Comparison of ENCODE assay signal across 26 cellular contexts in genomic region chr12:29799591-29799990, GRCh38. TPM values are rescaled to one million over a fixed set of nuclear protein-coding genes. Genes with fewer than 3 reads are reported as not detected.
DNase-seq lines count a peak whose midpoint lies in the region; ATAC-seq and TF ChIP-seq lines count a peak whose summit lies in the region.
"Had no signal": no experiment of that assay in that cellular context is flagged by ENCODE, and none has a peak within 500 bp of the region (broad histone marks: within the 10 kb centered on the region; RNA-seq: fewer than 3 reads in every experiment).

No MANE protein-coding gene starts in this region.

- H3K4me1 Mint-ChIP-seq in neural progenitor cell: peaks cover 37% of the 10 kb centered on the region
- peaks cover 13% of the 10 kb centered on the region for H3K4me1 Mint-ChIP-seq in type B pancreatic cell (ENCODE audit: unreplicated experiment)

- H3F3A ChIP-seq in neural progenitor cell (ENCODE audit: low read depth): peaks cover 43% of the 10 kb centered on the region

- H3K9me3 Mint-ChIP-seq in neural progenitor cell (peaks cover 9% of the 10 kb centered on the region), type B pancreatic cell (no peaks in the 10 kb centered on the region)

- H3K4me3 Mint-ChIP-seq in neural progenitor cell (no peak overlapping the region), type B pancreatic cell (no peak overlapping the region)
- H3K4me3 Mint-ChIP-seq: CD8-positive, alpha-beta T cell had no signal

- no peak overlapping the region for H3K9ac ChIP-seq in neural progenitor cell

- H3K36me3 ChIP-seq in MG63 (no peaks in the 10 kb centered on the region), neural progenitor cell (no peaks in the 10 kb centered on the region)
- H3K36me3 ChIP-seq: SJSA1 had no signal

- no peak for TF ChIP-seq CTCF in astrocyte of the cerebellum (IDR thresholded peaks at IDR 0.05; ENCODE audit: low read depth, low read length, missing control alignments)
- no peak for TF ChIP-seq CTCF in fibroblast of the aortic adventitia (IDR thresholded peaks at IDR 0.05; ENCODE audit: insufficient read depth, low read length)
- TF ChIP-seq CTCF in neural progenitor cell (IDR thresholded peaks at IDR 0.05): no peak
- TF ChIP-seq CTCF in type B pancreatic cell (conservative IDR thresholded peaks at IDR 0.05): no peak

- peaks cover 56% of the 10 kb centered on the region for H3K4me1 ChIP-seq in neural progenitor cell
- H3K4me1 ChIP-seq: Caco-2 had no signal

- peak; percentile 10 for DNase-seq in MG63
- peak; percentile 45 for DNase-seq in astrocyte of the cerebellum (ENCODE audit: low read depth)
- DNase-seq in fibroblast of the aortic adventitia (ENCODE audit: low read depth): peak; percentile 30
- DNase-seq in neural progenitor cell (ENCODE audit: low spot score): no peak
- DNase-seq in type B pancreatic cell (ENCODE audit: extremely low spot score, unreplicated experiment): no peak
- no peak for DNase-seq in KBM-7
- DNase-seq: C1 segment of cervical spinal cord; Caco-2; CD8-positive, alpha-beta T cell; DMS79; EL; GDM1; NCI-H1048; NCI-H1417; NCI-H1694; NCI-H2029 treated with DMSO at 0.1 percent for 48 hours; NCI-H446 treated with DMSO at 0.1 percent for 48 hours; NCI-H526; NCI-H82; PC-9; Right ventricle myocardium superior had no signal

- H3K4me3 ChIP-seq in MG63 (no peak overlapping the region), astrocyte of the cerebellum (ENCODE audit: low read depth, low read length) (no peak overlapping the region), fibroblast of the aortic adventitia (ENCODE audit: low read depth, low read length) (no peak overlapping the region), neural progenitor cell (no peak overlapping the region)
- H3K4me3 ChIP-seq: K562, PC-9, SJSA1 had no signal

- H3K27ac Mint-ChIP-seq in neural progenitor cell (peak overlapping the region; percentile 2), type B pancreatic cell (no peak overlapping the region)
- H3K27ac Mint-ChIP-seq: CD8-positive, alpha-beta T cell had no signal

- ATAC-seq in HG02970 (IDR thresholded peaks at IDR 0.05; ENCODE audit: low FRiP score, unreplicated experiment): no peak
- ATAC-seq in GM19035 (IDR thresholded peaks at IDR 0.05; ENCODE audit: unreplicated experiment): no peak
- ATAC-seq: CD8-positive, alpha-beta T cell; HepG2; K562 had no signal

- no peaks in the 10 kb centered on the region for H3K9me3 ChIP-seq in MG63
- H3K9me3 ChIP-seq in neural progenitor cell (ENCODE audit: low read depth): no peaks in the 10 kb centered on the region
- H3K9me3 ChIP-seq: SJSA1 had no signal

- H3K36me3 Mint-ChIP-seq in neural progenitor cell (no peaks in the 10 kb centered on the region), type B pancreatic cell (peaks cover 5% of the 10 kb centered on the region)
- H3K36me3 Mint-ChIP-seq: CD8-positive, alpha-beta T cell had no signal

- peak overlapping the region; percentile 62 for H3K4me2 ChIP-seq in neural progenitor cell
- H3K4me2 ChIP-seq: PC-9 had no signal

- no peaks in the 10 kb centered on the region for H3K27me3 ChIP-seq in MG63
- H3K27me3 ChIP-seq in neural progenitor cell: no peaks in the 10 kb centered on the region
- H3K27me3 ChIP-seq: SJSA1 had no signal

- in situ Hi-C loops in astrocyte of the cerebellum (cut with HindIII; ENCODE audit: low sequenced_read_pairs): no loop called here
- in situ Hi-C loops in KBM-7 (cut with MboI; ENCODE audit: low pct_unique_long_range_greater_than_20kb, low sequenced_read_pairs): no loop called here

- no peaks in the 10 kb centered on the region for H4K20me1 ChIP-seq in neural progenitor cell (ENCODE audit: low read depth)

- no peak overlapping the region for H3K27ac ChIP-seq in neural progenitor cell
- H3K27ac ChIP-seq: PC-9, SJSA1 had no signal

- no peaks in the 10 kb centered on the region for H3K79me2 ChIP-seq in neural progenitor cell (ENCODE audit: low read depth)

- no peak overlapping the region for H2AFZ ChIP-seq in neural progenitor cell (replicated peaks)
- H2AFZ ChIP-seq: PC-9 had no signal

- H3K27me3 Mint-ChIP-seq in neural progenitor cell (ENCODE audit: insufficient read depth, low read depth): peaks cover under 1% of the 10 kb centered on the region
- no peaks in the 10 kb centered on the region for H3K27me3 Mint-ChIP-seq in type B pancreatic cell

RNA-seq across cellular contexts. Expression of gene TMTC1, which starts 15.8 kb away (rescaled TPM):
- total RNA-seq in MG63 (2014; rRNA removed; shearing (Covaris generic); ENCODE audit: low replicate concordance): 9.5 and 10.2 TPM in 2 replicates
- total RNA-seq in fibroblast of the aortic adventitia (ENCODE audit: low replicate concordance) (12.8 and 54.9 TPM in 2 replicates), neural progenitor cell (ENCODE audit: low replicate concordance) (16.1 and 19.3 TPM in 2 replicates), type B pancreatic cell (ENCODE audit: low replicate concordance) (24.0 and 48.7 TPM in 2 replicates)
- total RNA-seq: Caco-2; CD8-positive, alpha-beta T cell had no signal

Comparison
In these comparisons a context has a peak if more than half of its experiments do, and no peak if none do; other contexts are left out.
1. DNase-seq: peak in MG63 (single experiment), astrocyte of the cerebellum (single experiment) and fibroblast of the aortic adventitia (single experiment); none in neural progenitor cell (single experiment), type B pancreatic cell (single experiment) and KBM-7 (single experiment).